ENCODE assay signal across 8 cellular contexts in the genomic region with DNA sequence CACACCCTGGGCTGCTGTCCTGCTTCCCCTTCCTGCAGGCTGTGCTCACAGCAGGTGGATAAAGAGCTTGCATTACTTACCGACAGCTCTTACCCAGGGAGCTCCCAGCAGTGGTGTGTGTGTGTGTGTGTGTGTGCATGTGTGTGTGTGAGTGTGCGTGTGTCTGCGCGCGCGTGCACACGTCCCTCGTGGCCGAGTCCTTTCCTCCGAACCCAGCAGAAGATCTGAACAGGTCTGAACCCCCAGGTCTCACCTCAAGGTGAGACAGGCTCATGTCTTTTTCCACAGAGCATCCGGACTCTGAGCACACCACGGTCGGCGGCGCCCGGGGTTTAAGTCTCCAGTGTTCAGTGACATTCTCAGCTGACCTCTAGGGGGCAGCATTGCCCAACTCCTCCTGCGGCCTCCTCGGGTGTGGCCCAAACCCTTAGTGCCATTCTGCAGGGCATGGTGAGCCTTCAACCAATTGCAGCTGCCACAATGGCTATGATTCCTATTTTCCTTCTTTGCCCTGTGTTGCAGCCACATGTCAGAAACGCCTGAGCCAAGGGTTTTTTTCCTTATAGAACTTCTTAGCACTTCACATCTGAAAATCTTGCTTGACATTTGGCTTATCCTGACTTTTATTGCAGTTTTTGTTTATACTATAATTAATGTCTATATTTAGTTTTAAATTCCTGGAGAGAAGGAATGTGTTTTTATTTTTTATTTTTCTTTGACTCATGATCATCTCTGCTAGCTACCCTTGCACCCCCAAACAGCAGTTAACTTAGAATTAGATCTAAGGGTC.
DNase-seq lines count a peak whose midpoint lies in the region; ATAC-seq, FAIRE-seq and TF ChIP-seq lines count a peak whose summit lies in the region.

No MANE protein-coding gene starts in this region.

- H3K4me3 ChIP-seq in astrocyte of the cerebellum (ENCODE audit: low read depth, low read length) (no peak overlapping the region), iPS DF 6.9 (ENCODE audit: low read length) (peak overlapping the region; percentile 26; the same call in 1 of the 2 replicates), small intestine (ENCODE audit: low read depth in 1 of 2, low read length in 2 of 2) (no peak overlapping the region)

- H3K27ac ChIP-seq in iPS DF 6.9 (ENCODE audit: low read length) (no peak overlapping the region), small intestine (ENCODE audit: low read depth in 1 of 2, low read length in 1 of 2) (no peak overlapping the region)

- peak; percentile 83 for ATAC-seq in HG02763 (IDR thresholded peaks at IDR 0.05; ENCODE audit: unreplicated experiment)

- H3K27me3 ChIP-seq in iPS DF 6.9 (ENCODE audit: control insufficient read depth, insufficient read depth, low read length) (no peaks in the 10 kb centered on the region), small intestine (ENCODE audit: control insufficient read depth in 2 of 2, insufficient read depth in 2 of 2, low read length in 2 of 2) (peaks cover 0 to 1% of the 10 kb centered on the region in 2 donors)

- no CpG with 5 or more reads among the region's 19 CpGs for WGBS in iPS DF 6.9 (ENCODE audit: insufficient coverage, insufficient read length)
- WGBS in small intestine, 3 donors = 3 to 8% (median 6%) methylated on average over 19 of the region's 19 CpGs

- no peak for FAIRE-seq in small intestine (lab: Jason Lieb, UNC)

- DNase-seq in NCI-H187 (lab: John Stamatoyannopoulos, UW) (peak; percentile 11 to 36), NCI-H187 treated with DMSO at 0.1 percent for 48 hours (lab: John Stamatoyannopoulos, UW) (no peak), NCI-H128 (lab: John Stamatoyannopoulos, UW; ENCODE audit: unreplicated experiment) (peak; percentile 49), T-helper 9 cell (peak; percentile 71), astrocyte of the cerebellum (ENCODE audit: low read depth) (peak; percentile 9), iPS DF 6.9 (ENCODE audit: low read depth, low spot score) (peak; percentile 55), small intestine (peak; percentile 81)

- H3K4me1 ChIP-seq in iPS DF 6.9 (ENCODE audit: control insufficient read depth, insufficient read depth, low read length) (peaks cover 3% of the 10 kb centered on the region; the same call in 1 of the 2 replicates), small intestine (ENCODE audit: control insufficient read depth in 2 of 2, insufficient read depth in 1 of 2, low read depth in 1 of 2, low read length in 1 of 2) (no peaks in the 10 kb centered on the region)

- peak; percentile 72 for TF ChIP-seq CTCF in astrocyte of the cerebellum (IDR thresholded peaks at IDR 0.05; ENCODE audit: low read depth, low read length, missing control alignments)

- H3K9me3 ChIP-seq in iPS DF 6.9 (ENCODE audit: control insufficient read depth, insufficient read depth, low read length) (no peaks in the 10 kb centered on the region), small intestine (ENCODE audit: control insufficient read depth, low read depth) (no peaks in the 10 kb centered on the region)

- in situ Hi-C loops in astrocyte of the cerebellum (cut with HindIII; ENCODE audit: low sequenced_read_pairs) = no loop called here

- H3K36me3 ChIP-seq in iPS DF 6.9 (ENCODE audit: control insufficient read depth, insufficient read depth, low read length) (no peaks in the 10 kb centered on the region), small intestine (ENCODE audit: control insufficient read depth in 2 of 2, insufficient read depth in 2 of 2, low read length in 2 of 2) (no peaks in the 10 kb centered on the region)
